ENCODE assay signal across 22 cellular contexts in the genomic region with DNA sequence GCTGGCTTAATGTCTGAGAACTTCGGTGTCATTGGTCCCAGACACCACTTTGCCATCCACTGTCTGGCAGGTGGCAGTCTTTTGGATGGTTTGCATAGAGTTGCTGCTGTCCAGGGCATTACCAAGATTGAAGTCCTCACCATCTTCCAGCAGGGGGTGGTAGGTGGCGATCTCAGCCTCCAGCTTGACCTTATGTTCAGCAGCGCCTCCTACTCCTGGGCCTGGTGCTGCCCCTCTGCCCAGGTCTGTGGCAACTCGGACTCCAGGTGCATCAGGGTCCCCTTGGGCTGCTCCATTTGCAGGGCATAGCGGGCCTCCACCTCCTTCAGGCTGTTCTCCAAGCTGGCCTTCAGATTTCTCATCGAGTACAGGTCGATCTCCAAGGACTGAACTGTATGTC.
DNase-seq lines count a peak whose midpoint lies in the region; ATAC-seq, FAIRE-seq and TF ChIP-seq lines count a peak whose summit lies in the region.
"Had no signal": no experiment of that assay in that cellular context is flagged by ENCODE, and none has a peak within 500 bp of the region (broad histone marks: within the 10 kb centered on the region; RNA-seq: fewer than 3 reads in every experiment).

No MANE protein-coding gene starts in this region.

- no peak for ATAC-seq in left cardiac atrium
- ATAC-seq: CD8-positive, alpha-beta T cell; HCT116; HepG2; SK-N-SH treated with all-trans-retinoic acid at 6 μM for 48 hours; T-helper 17 cell had no signal

- H3K4me1 ChIP-seq in uterus = no peaks in the 10 kb centered on the region

- DNase-seq in NCI-H82 (lab: John Stamatoyannopoulos, UW) (peak; percentile 14), NCI-H82 treated with DMSO at 0.1 percent for 48 hours (lab: John Stamatoyannopoulos, UW; ENCODE audit: unreplicated experiment) (no peak), LNCaP clone FGC (ENCODE audit: low read depth) (no peak), WERI-Rb-1 (peak; percentile 6), H54 (ENCODE audit: insufficient read length, low spot score) (no peak), uterus (no peak), left cardiac atrium (no peak)
- DNase-seq in activated naive CD4-positive, alpha-beta T cell treated with anti-CD3 and anti-CD28 coated beads, Interleukin-2, amount 50 U/mL, for 16 hours = no peak
- DNase-seq: Caco-2; CD8-positive, alpha-beta T cell; MG63; NCI-H1694; NCI-H2029 treated with DMSO at 0.1 percent for 48 hours; NCI-H446 treated with DMSO at 0.1 percent for 48 hours; OCI-M1; T-helper 17 cell had no signal

- H3K27me3 ChIP-seq in WERI-Rb-1 (ENCODE audit: insufficient read depth, low read depth, severe bottlenecking) (peaks cover 35% of the 10 kb centered on the region), uterus (no peaks in the 10 kb centered on the region)
- H3K27me3 ChIP-seq: MG63 had no signal

- intact Hi-C loops in uterus (cut with DNase I; ENCODE audit: low total_unique reads) (no loop called here), left cardiac atrium (cut with DNase I) (no loop called here)

- no peak overlapping the region for H3K27ac ChIP-seq in WERI-Rb-1
- no peak overlapping the region for H3K27ac ChIP-seq in uterus
- H3K27ac ChIP-seq: C4-2B, HL-60 had no signal

- TF ChIP-seq POLR2A in H54 (IDR thresholded peaks at IDR 0.05; ENCODE audit: low read depth, low read length) (no peak), uterus (IDR thresholded peaks at IDR 0.05) (no peak)

- FAIRE-seq in H54 (lab: Jason Lieb, UNC) = no peak
- FAIRE-seq: HepG2, RCC 7860 had no signal

- H3K4me3 ChIP-seq in LNCaP clone FGC (ENCODE audit: low read depth, low read length) (no peak overlapping the region), WERI-Rb-1 (ENCODE audit: low read depth, low read length) (no peak overlapping the region), uterus (no peak overlapping the region)
- H3K4me3 ChIP-seq: MG63 had no signal

- no peaks in the 10 kb centered on the region for H3K9me3 ChIP-seq in WERI-Rb-1 (ENCODE audit: severe bottlenecking)
- no peaks in the 10 kb centered on the region for H3K9me3 ChIP-seq in uterus
- H3K9me3 ChIP-seq: Caco-2, MG63 had no signal

- H3K36me3 ChIP-seq in WERI-Rb-1 (no peaks in the 10 kb centered on the region), uterus (no peaks in the 10 kb centered on the region)
- H3K36me3 ChIP-seq: MG63 had no signal

- TF ChIP-seq CTCF in LNCaP clone FGC (IDR thresholded peaks at IDR 0.05; ENCODE audit: control insufficient read depth, extremely low read depth, insufficient read depth) = peak; percentile 18; the same call in 1 of the 2 replicates
- TF ChIP-seq CTCF in WERI-Rb-1 (IDR thresholded peaks at IDR 0.05; ENCODE audit: low read depth, low read length) = no peak
- TF ChIP-seq CTCF in uterus (IDR thresholded peaks at IDR 0.05) = no peak

Comparison
In these comparisons a context has a peak if more than half of its experiments do, and no peak if none do; other contexts are left out.
1. DNase-seq: peak in NCI-H82 (single experiment) and WERI-Rb-1 (single experiment); none in NCI-H82 treated with DMSO at 0.1 percent for 48 hours (single experiment), LNCaP clone FGC (single experiment), H54 (single experiment), uterus (0 of 2), activated naive CD4-positive, alpha-beta T cell treated with anti-CD3 and anti-CD28 coated beads, Interleukin-2, amount 50 U/mL, for 16 hours (single experiment) and left cardiac atrium (single experiment).